ENCODE assay signal across 1 cellular context in the genomic region with DNA sequence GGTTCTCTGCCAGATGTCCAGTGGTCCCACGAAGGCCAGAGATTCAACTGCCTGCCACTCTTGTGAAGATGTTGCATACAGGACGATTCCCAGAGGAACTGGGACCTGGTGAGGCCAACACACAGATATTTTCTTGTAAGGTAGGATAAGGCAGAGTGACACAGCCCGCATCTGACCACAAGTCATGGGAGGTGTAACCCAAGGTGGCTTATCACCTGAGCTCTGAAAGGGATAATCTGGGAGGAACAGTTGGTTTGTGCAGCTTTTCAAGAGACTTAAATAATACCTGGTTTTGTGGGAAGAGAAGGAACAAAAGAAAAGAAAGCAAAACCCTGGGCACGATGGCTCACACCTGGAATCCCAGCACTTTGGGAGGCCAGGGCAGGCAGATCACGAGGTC.
TF ChIP-seq lines count a peak whose summit lies in the region.

No MANE protein-coding gene starts in this region.

TF ChIP-seq in K562, 482 proteins besides CTCF, POLR2A, EP300 and RAD21 (continued from another document):
- TF ChIP-seq, protein P1, sequence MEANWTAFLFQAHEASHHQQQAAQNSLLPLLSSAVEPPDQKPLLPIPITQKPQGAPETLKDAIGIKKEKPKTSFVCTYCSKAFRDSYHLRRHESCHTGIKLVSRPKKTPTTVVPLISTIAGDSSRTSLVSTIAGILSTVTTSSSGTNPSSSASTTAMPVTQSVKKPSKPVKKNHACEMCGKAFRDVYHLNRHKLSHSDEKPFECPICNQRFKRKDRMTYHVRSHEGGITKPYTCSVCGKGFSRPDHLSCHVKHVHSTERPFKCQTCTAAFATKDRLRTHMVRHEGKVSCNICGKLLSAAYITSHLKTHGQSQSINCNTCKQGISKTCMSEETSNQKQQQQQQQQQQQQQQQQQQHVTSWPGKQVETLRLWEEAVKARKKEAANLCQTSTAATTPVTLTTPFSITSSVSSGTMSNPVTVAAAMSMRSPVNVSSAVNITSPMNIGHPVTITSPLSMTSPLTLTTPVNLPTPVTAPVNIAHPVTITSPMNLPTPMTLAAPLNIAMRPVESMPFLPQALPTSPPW (CRISPR knock-in tag; IDR thresholded peaks at IDR 0.05): no peak
- TF ChIP-seq KDM5B (IDR thresholded peaks at IDR 0.05; ENCODE audit: insufficient replicate concordance, low read depth, low read length) (no peak), ZNF436 (CRISPR knock-in tag; IDR thresholded peaks at IDR 0.05) (no peak), NBN (IDR thresholded peaks at IDR 0.05; ENCODE audit: low read depth) (no peak), STAT5A (IDR thresholded peaks at IDR 0.05; ENCODE audit: borderline replicate concordance, low read length) (peak; percentile 30; the same call in 1 of the 2 replicates), ZC3H4 (CRISPR knock-in tag; IDR thresholded peaks at IDR 0.05; ENCODE audit: borderline replicate concordance) (no peak), ZNF75A (CRISPR knock-in tag; IDR thresholded peaks at IDR 0.05) (no peak), CBX8 (IDR thresholded peaks at IDR 0.05; ENCODE audit: borderline replicate concordance, extremely low read depth, low read depth, low read length, poor library complexity, severe bottlenecking) (no peak), RFX7 (CRISPR knock-in tag; IDR thresholded peaks at IDR 0.05) (no peak), ZNF184 (CRISPR knock-in tag; IDR thresholded peaks at IDR 0.05) (no peak), KLF6 (CRISPR knock-in tag; IDR thresholded peaks at IDR 0.05; ENCODE audit: borderline replicate concordance) (no peak), KAT2B (IDR thresholded peaks at IDR 0.05; ENCODE audit: low read depth, low read length) (no peak), YY1 (IDR thresholded peaks at IDR 0.05; ENCODE audit: borderline replicate concordance in 1 of 3, control insufficient read depth in 1 of 3, extremely low read depth in 1 of 3, insufficient read depth in 3 of 3, insufficient read length in 1 of 3, insufficient replicate concordance in 2 of 3, low read depth in 1 of 3, low read length in 2 of 3) (no peak), ESRRA (IDR thresholded peaks at IDR 0.05; ENCODE audit: borderline replicate concordance, low read depth) (peak; percentile 14; the same call in 1 of the 2 replicates), CBX1 (IDR thresholded peaks at IDR 0.05; ENCODE audit: low read depth) (no peak), NCOR1 (IDR thresholded peaks at IDR 0.05) (peak; percentile 48; the same call in 1 of the 2 replicates), CXXC5 (CRISPR knock-in tag; IDR thresholded peaks at IDR 0.05) (0 out of 2 replicates have a peak, but pooled peaks have one; percentile 39), TAL1 (IDR thresholded peaks at IDR 0.05) (peak; percentile 68), ILK (tag; IDR thresholded peaks at IDR 0.05; ENCODE audit: borderline replicate concordance, low read depth) (no peak), GABPA (tag; conservative IDR thresholded peaks at IDR 0.05; ENCODE audit: low read depth) (no peak)
- TF ChIP-seq, protein P2, sequence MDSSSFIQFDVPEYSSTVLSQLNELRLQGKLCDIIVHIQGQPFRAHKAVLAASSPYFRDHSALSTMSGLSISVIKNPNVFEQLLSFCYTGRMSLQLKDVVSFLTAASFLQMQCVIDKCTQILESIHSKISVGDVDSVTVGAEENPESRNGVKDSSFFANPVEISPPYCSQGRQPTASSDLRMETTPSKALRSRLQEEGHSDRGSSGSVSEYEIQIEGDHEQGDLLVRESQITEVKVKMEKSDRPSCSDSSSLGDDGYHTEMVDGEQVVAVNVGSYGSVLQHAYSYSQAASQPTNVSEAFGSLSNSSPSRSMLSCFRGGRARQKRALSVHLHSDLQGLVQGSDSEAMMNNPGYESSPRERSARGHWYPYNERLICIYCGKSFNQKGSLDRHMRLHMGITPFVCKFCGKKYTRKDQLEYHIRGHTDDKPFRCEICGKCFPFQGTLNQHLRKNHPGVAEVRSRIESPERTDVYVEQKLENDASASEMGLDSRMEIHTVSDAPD (CRISPR knock-in tag; IDR thresholded peaks at IDR 0.05): no peak
- TF ChIP-seq, protein P3, sequence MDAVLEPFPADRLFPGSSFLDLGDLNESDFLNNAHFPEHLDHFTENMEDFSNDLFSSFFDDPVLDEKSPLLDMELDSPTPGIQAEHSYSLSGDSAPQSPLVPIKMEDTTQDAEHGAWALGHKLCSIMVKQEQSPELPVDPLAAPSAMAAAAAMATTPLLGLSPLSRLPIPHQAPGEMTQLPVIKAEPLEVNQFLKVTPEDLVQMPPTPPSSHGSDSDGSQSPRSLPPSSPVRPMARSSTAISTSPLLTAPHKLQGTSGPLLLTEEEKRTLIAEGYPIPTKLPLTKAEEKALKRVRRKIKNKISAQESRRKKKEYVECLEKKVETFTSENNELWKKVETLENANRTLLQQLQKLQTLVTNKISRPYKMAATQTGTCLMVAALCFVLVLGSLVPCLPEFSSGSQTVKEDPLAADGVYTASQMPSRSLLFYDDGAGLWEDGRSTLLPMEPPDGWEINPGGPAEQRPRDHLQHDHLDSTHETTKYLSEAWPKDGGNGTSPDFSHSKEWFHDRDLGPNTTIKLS (IDR thresholded peaks at IDR 0.05; ENCODE audit: borderline replicate concordance, low read depth): no peak
- TF ChIP-seq, protein P4, sequence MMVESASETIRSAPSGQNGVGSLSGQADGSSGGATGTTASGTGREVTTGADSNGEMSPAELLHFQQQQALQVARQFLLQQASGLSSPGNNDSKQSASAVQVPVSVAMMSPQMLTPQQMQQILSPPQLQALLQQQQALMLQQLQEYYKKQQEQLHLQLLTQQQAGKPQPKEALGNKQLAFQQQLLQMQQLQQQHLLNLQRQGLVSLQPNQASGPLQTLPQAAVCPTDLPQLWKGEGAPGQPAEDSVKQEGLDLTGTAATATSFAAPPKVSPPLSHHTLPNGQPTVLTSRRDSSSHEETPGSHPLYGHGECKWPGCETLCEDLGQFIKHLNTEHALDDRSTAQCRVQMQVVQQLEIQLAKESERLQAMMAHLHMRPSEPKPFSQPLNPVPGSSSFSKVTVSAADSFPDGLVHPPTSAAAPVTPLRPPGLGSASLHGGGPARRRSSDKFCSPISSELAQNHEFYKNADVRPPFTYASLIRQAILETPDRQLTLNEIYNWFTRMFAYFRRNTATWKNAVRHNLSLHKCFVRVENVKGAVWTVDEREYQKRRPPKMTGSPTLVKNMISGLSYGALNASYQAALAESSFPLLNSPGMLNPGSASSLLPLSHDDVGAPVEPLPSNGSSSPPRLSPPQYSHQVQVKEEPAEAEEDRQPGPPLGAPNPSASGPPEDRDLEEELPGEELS (CRISPR knock-in tag; IDR thresholded peaks at IDR 0.05; ENCODE audit: borderline replicate concordance): no peak
- TF ChIP-seq, protein P5, sequence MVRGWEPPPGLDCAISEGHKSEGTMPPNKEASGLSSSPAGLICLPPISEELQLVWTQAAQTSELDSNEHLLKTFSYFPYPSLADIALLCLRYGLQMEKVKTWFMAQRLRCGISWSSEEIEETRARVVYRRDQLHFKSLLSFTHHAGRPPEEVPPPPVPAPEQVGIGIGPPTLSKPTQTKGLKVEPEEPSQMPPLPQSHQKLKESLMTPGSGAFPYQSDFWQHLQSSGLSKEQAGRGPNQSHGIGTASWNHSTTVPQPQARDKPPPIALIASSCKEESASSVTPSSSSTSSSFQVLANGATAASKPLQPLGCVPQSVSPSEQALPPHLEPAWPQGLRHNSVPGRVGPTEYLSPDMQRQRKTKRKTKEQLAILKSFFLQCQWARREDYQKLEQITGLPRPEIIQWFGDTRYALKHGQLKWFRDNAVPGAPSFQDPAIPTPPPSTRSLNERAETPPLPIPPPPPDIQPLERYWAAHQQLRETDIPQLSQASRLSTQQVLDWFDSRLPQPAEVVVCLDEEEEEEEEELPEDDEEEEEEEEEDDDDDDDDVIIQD (CRISPR knock-in tag; IDR thresholded peaks at IDR 0.05): no peak
TF ChIP-seq in K562: peak in this region for 21.
